ENCODE assay signal across 8 cellular contexts in the genomic region with DNA sequence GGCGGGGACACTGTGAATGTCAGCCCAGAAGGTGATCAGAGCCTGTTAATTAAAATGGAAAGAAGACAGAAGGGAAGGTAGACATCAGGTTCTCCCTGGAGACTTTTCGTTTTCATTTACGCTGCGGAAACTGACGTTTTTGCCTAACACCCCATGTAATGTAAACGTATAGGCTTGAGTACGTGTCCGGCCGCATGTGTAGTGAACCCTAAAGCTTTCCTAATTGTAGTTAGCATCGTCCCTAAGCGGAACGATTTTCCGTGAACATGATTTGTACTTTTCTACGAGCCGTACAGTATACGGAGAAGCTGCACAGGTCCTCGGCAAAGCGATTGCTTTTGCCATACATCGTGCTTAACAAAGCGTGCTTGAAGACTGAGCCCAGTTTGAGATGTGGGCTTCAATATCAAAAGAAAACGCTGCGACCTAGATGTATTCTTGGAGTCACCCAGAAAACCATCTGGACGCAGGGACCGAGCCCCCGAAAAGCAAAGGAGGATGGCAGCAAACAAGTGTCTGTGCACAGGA. TPM values are rescaled to one million over a fixed set of nuclear protein-coding genes. Genes with fewer than 3 reads are reported as not detected.
DNase-seq lines count a peak whose midpoint lies in the region; ATAC-seq, FAIRE-seq and TF ChIP-seq lines count a peak whose summit lies in the region.

No MANE protein-coding gene starts in this region.

- H3K4me1 ChIP-seq in Karpas-422 (ENCODE audit: low read length) (peaks cover 50% of the 10 kb centered on the region), duodenal mucosa (ENCODE audit: control insufficient read depth in 1 of 2, insufficient read depth in 2 of 2, low read length in 2 of 2) (peaks cover 15 to 16% of the 10 kb centered on the region in 2 donors), neuron (ENCODE audit: insufficient read depth, low read length) (peaks cover 20% of the 10 kb centered on the region)

- no peaks in the 10 kb centered on the region for H3K9me2 ChIP-seq in Karpas-422 (replicated peaks; ENCODE audit: insufficient read depth, low read length)

- peaks cover 20% of the 10 kb centered on the region; the same call in 1 of the 2 replicates for H4K20me1 ChIP-seq in Karpas-422 (ENCODE audit: insufficient read depth, low read depth, low read length)

- H3K79me2 ChIP-seq in Karpas-422 (ENCODE audit: low read length): peaks cover 52% of the 10 kb centered on the region

- H3K9me3 ChIP-seq in Karpas-422 (ENCODE audit: low read length) (no peaks in the 10 kb centered on the region), duodenal mucosa (ENCODE audit: control insufficient read depth in 1 of 2, low read length in 2 of 2) (no peaks in the 10 kb centered on the region), neuron (ENCODE audit: low read length) (no peaks in the 10 kb centered on the region)

- H3K27ac ChIP-seq in Karpas-422 (ENCODE audit: low read length) (peak overlapping the region; percentile 80), duodenal mucosa (ENCODE audit: low read depth, low read length) (no peak overlapping the region)

- TF ChIP-seq CTCF in BJ (IDR thresholded peaks at IDR 0.05; ENCODE audit: insufficient read depth, low read depth, low read length): no peak

- H3K27me3 ChIP-seq in BJ (ENCODE audit: control insufficient read depth, insufficient read depth, low read length) (no peaks in the 10 kb centered on the region), Karpas-422 (ENCODE audit: low read length) (no peaks in the 10 kb centered on the region), duodenal mucosa (ENCODE audit: control insufficient read depth in 1 of 2, insufficient read depth in 2 of 2, low read length in 2 of 2) (no peaks in the 10 kb centered on the region), neuron (ENCODE audit: insufficient read depth, low read length) (no peaks in the 10 kb centered on the region)

- peak overlapping the region; percentile 92 for H3K9ac ChIP-seq in Karpas-422 (ENCODE audit: low read length)
- H3K9ac ChIP-seq in duodenal mucosa (ENCODE audit: low read depth in 1 of 2, low read length in 2 of 2): peak overlapping the region; percentile 52 to 94

- CTCF ChIA-PET in BJ (lab: Yijun Ruan, JAX): interaction anchor here (0.6 kb wide), 1 partner anchor 292 kb away, joined by 3 read pairs; no protein-coding TSS in a partner anchor

- H3K36me3 ChIP-seq in BJ (ENCODE audit: control insufficient read depth, insufficient read depth, low read length): no peaks in the 10 kb centered on the region
- H3K36me3 ChIP-seq in Karpas-422 (ENCODE audit: insufficient read depth, low read length): peaks cover 19% of the 10 kb centered on the region; the same call in 1 of the 2 replicates
- H3K36me3 ChIP-seq in duodenal mucosa (ENCODE audit: control insufficient read depth in 1 of 2, insufficient read depth in 2 of 2, low read length in 2 of 2): peaks cover 0 to 6% of the 10 kb centered on the region in 2 donors
- peaks cover 13% of the 10 kb centered on the region for H3K36me3 ChIP-seq in neuron (ENCODE audit: insufficient read depth, low read length)

- ATAC-seq in GM21360 (IDR thresholded peaks at IDR 0.05; ENCODE audit: unreplicated experiment): peak; percentile 3

- FAIRE-seq in GM19239 (lab: Jason Lieb, UNC): no peak

- peak overlapping the region; percentile 72 for H2AFZ ChIP-seq in Karpas-422 (ENCODE audit: low read length)
- H2AFZ ChIP-seq in neuron (ENCODE audit: low read depth, low read length): peak overlapping the region; percentile 52

- POLR2A ChIA-PET in BJ (lab: Charles Lee): no interaction called here

- peak overlapping the region; percentile 96 for H3K4me2 ChIP-seq in Karpas-422 (ENCODE audit: low read depth, low read length, poor library complexity, severe bottlenecking)

- H3K4me3 ChIP-seq in BJ (ENCODE audit: low read depth, low read length) (peak overlapping the region; percentile 85), Karpas-422 (ENCODE audit: low read length) (peak overlapping the region; percentile 95), duodenal mucosa (ENCODE audit: low read depth in 1 of 2, low read length in 2 of 2) (peak overlapping the region; percentile 91 to 98), neuron (ENCODE audit: low read length) (peak overlapping the region; percentile 99)

- DNase-seq in BJ (ENCODE audit: low read depth): no peak
- peak; percentile 65 for DNase-seq in Karpas-422
- DNase-seq in NCI-H82 (lab: John Stamatoyannopoulos, UW): no peak
- DNase-seq in NCI-H2227 treated with DMSO at 0.1 percent for 48 hours (lab: John Stamatoyannopoulos, UW): no peak
- DNase-seq in GM19239 (ENCODE audit: insufficient read length, low spot score): no peak

RNA-seq across cellular contexts. Expression of a gene that starts 0.3 kb away (rescaled TPM):
- polyA plus RNA-seq in BJ (2011; rRNA removed): 21.2 and 49.4 TPM in 2 replicates
- 6.6 and 15.3 TPM in 2 replicates for polyA minus RNA-seq in BJ (2011; rRNA and poly(A)+ RNA removed)
- 59.3 and 82.4 TPM in 2 replicates for total RNA-seq in Karpas-422 (2014; rRNA removed; shearing (Covaris generic); ENCODE audit: low replicate concordance)

RNA-seq across cellular contexts. Expression of a gene that starts 1.0 kb away (rescaled TPM):
- 0.75 and 0.82 TPM in 2 replicates for polyA plus RNA-seq in BJ (2011; rRNA removed)
- polyA minus RNA-seq in BJ (2011; rRNA and poly(A)+ RNA removed): 0.26 and 0.33 TPM in 2 replicates
- total RNA-seq in Karpas-422 (2014; rRNA removed; shearing (Covaris generic); ENCODE audit: low replicate concordance): 0.32 and 0.89 TPM in 2 replicates
